ENCODE assay signal across 14 cellular contexts in genomic region chr5:147930759-147931158, GRCh38. TPM values are rescaled to one million over a fixed set of nuclear protein-coding genes. Genes with fewer than 3 reads are reported as not detected.
DNase-seq lines count a peak whose midpoint lies in the region; ATAC-seq and TF ChIP-seq lines count a peak whose summit lies in the region.
"Had no signal": no experiment of that assay in that cellular context is flagged by ENCODE, and none has a peak within 500 bp of the region (broad histone marks: within the 10 kb centered on the region; RNA-seq: fewer than 3 reads in every experiment).

No MANE protein-coding gene starts in this region.

- H3K79me2 ChIP-seq in SK-N-SH (ENCODE audit: insufficient read depth): no peaks in the 10 kb centered on the region

- CTCF ChIA-PET in SK-N-SH (lab: Yijun Ruan, JAX): interaction anchor here (1.9 kb wide), 1 partner anchor 73 kb away, joined by 12 read pairs; no protein-coding TSS in a partner anchor
- CTCF ChIA-PET in naive thymus-derived CD4-positive, alpha-beta T cell (lab: Charles Lee): no interaction called here

- 28% methylated on average over 2 of the region's 2 CpGs for WGBS in SK-N-SH (ENCODE audit: low lambda C conversion rate)

- H3K27me3 Mint-ChIP-seq in naive thymus-derived CD4-positive, alpha-beta T cell: peaks cover 0 to 10% (median 0%) of the 10 kb centered on the region in 5 donors

- no peak overlapping the region for H3K4me3 Mint-ChIP-seq in naive thymus-derived CD4-positive, alpha-beta T cell
- H3K4me3 Mint-ChIP-seq: mesothelial cell of epicardium had no signal

- peaks cover 0 to 8% (median 0%) of the 10 kb centered on the region in 11 donors for H3K9me3 Mint-ChIP-seq in naive thymus-derived CD4-positive, alpha-beta T cell
- H3K9me3 Mint-ChIP-seq: mesothelial cell of epicardium had no signal

- no peaks in the 10 kb centered on the region for H3K9me2 ChIP-seq in SK-N-SH

- H3K4me1 ChIP-seq in SK-N-SH (ENCODE audit: control insufficient read depth in 1 of 2, insufficient read depth in 2 of 2, low read depth in 1 of 2, low read length in 1 of 2) (peaks cover 0 to 5% of the 10 kb centered on the region in 2 experiments; a peak in 1 of 4 replicates), HAP-1 (no peaks in the 10 kb centered on the region)
- no peaks in the 10 kb centered on the region for H3K4me1 ChIP-seq in naive thymus-derived CD4-positive, alpha-beta T cell (ENCODE audit: control insufficient read depth in 2 of 2, insufficient read depth in 2 of 2, low read length in 2 of 2)

- H3K27me3 ChIP-seq in SK-N-SH (ENCODE audit: insufficient read depth) (no peaks in the 10 kb centered on the region), HAP-1 (ENCODE audit: low read depth) (0 out of 2 replicates have a peak, but pooled peaks cover 3% of the 10 kb centered on the region)
- no peaks in the 10 kb centered on the region for H3K27me3 ChIP-seq in naive thymus-derived CD4-positive, alpha-beta T cell (ENCODE audit: control insufficient read depth in 2 of 2, insufficient read depth in 2 of 2, low read length in 2 of 2)

- no peak for TF ChIP-seq RAD21 in SK-N-SH (IDR thresholded peaks at IDR 0.05; ENCODE audit: low read length)

- H3F3A ChIP-seq in SK-N-SH (replicated peaks; ENCODE audit: insufficient read depth): no peaks in the 10 kb centered on the region

- no peak for DNase-seq in SK-N-SH
- no peak for DNase-seq in naive thymus-derived CD4-positive, alpha-beta T cell
- DNase-seq in HAP-1 (ENCODE audit: low spot score in 2 of 2): no peak
- DNase-seq in stimulated activated CD4-positive, alpha-beta T cell treated with anti-CD3 and anti-CD28 coated beads, Interleukin-2, amount 100 ng/mL, for 48 hours: no peak
- DNase-seq in amniotic stem cell (lab: John Stamatoyannopoulos, UW): no peak
- DNase-seq: activated T-cell treated with anti-CD3 and anti-CD28 coated beads, Interleukin-2, amount 50 U/mL, for 48 hours; IMR-90; NCI-H2107 had no signal

- intact Hi-C loops in naive thymus-derived CD4-positive, alpha-beta T cell (cut with micrococcal nuclease): no loop called here

- TF ChIP-seq EP300 in SK-N-SH (IDR thresholded peaks at IDR 0.05; ENCODE audit: borderline replicate concordance in 1 of 2, low read depth in 1 of 2, low read length in 1 of 2): no peak

- no peaks in the 10 kb centered on the region for H3K36me3 Mint-ChIP-seq in naive thymus-derived CD4-positive, alpha-beta T cell
- H3K36me3 Mint-ChIP-seq: mesothelial cell of epicardium had no signal

- no peak overlapping the region for H3K27ac ChIP-seq in SK-N-SH (ENCODE audit: low read depth in 2 of 2, low read length in 1 of 2)
- H3K27ac ChIP-seq in naive thymus-derived CD4-positive, alpha-beta T cell (ENCODE audit: low read depth, low read length): no peak overlapping the region
- H3K27ac ChIP-seq: 22Rv1, RWPE1 had no signal

- no peak for ATAC-seq in SK-N-SH treated with all-trans-retinoic acid at 6 μM for 48 hours
- peak; percentile 58 for ATAC-seq in HG02678 (IDR thresholded peaks at IDR 0.05; ENCODE audit: unreplicated experiment)
- peak; percentile 66 for ATAC-seq in HG03571 (IDR thresholded peaks at IDR 0.05; ENCODE audit: unreplicated experiment)
- ATAC-seq in naive thymus-derived CD4-positive, alpha-beta T cell: peak; percentile 55

- peaks cover 0 to 3% (median 0%) of the 10 kb centered on the region in 7 donors for H3K4me1 Mint-ChIP-seq in naive thymus-derived CD4-positive, alpha-beta T cell

- no peak overlapping the region for H3K9ac ChIP-seq in SK-N-SH

- H2AFZ ChIP-seq in SK-N-SH (ENCODE audit: low read depth): peak overlapping the region; percentile 14; the same call in 1 of the 2 replicates

- no peak overlapping the region for H3K27ac Mint-ChIP-seq in naive thymus-derived CD4-positive, alpha-beta T cell
- H3K27ac Mint-ChIP-seq: mesothelial cell of epicardium had no signal

- no peaks in the 10 kb centered on the region for H3K9me3 ChIP-seq in SK-N-SH
- no peaks in the 10 kb centered on the region for H3K9me3 ChIP-seq in naive thymus-derived CD4-positive, alpha-beta T cell (ENCODE audit: control insufficient read depth in 2 of 3, low read length in 3 of 3)
- no peaks in the 10 kb centered on the region for H3K9me3 ChIP-seq in HAP-1

- no peak for TF ChIP-seq CTCF in SK-N-SH (IDR thresholded peaks at IDR 0.05)

- POLR2A ChIA-PET in SK-N-SH (lab: Yijun Ruan, JAX): no interaction called here
- POLR2A ChIA-PET in naive thymus-derived CD4-positive, alpha-beta T cell (lab: Charles Lee): no interaction called here

- no peaks in the 10 kb centered on the region for H4K20me1 ChIP-seq in SK-N-SH (ENCODE audit: insufficient read depth)

- no peak overlapping the region for H3K4me3 ChIP-seq in SK-N-SH (ENCODE audit: low read depth in 2 of 2, low read length in 1 of 2)
- H3K4me3 ChIP-seq in naive thymus-derived CD4-positive, alpha-beta T cell (ENCODE audit: low read length): no peak overlapping the region
- no peak overlapping the region for H3K4me3 ChIP-seq in HAP-1

- in situ Hi-C loops in HAP-1 (cut with MboI; ENCODE audit: low sequenced_read_pairs): loop anchor here (10.0 kb wide), 1 partner anchor 76 kb away; no protein-coding TSS in a partner anchor

- H3K36me3 ChIP-seq in SK-N-SH (replicated peaks in 1 of 2; ENCODE audit: control insufficient read depth in 1 of 2, insufficient read depth in 2 of 2, low read length in 1 of 2): no peaks in the 10 kb centered on the region
- H3K36me3 ChIP-seq in naive thymus-derived CD4-positive, alpha-beta T cell (ENCODE audit: control insufficient read depth in 2 of 3, insufficient read depth in 3 of 3, low read length in 3 of 3): no peaks in the 10 kb centered on the region
- H3K36me3 ChIP-seq in HAP-1 (replicated peaks): no peaks in the 10 kb centered on the region

- no peak overlapping the region for H3K4me2 ChIP-seq in SK-N-SH

TF ChIP-seq in SK-N-SH, 30 proteins besides CTCF, POLR2A, EP300 and RAD21 (continues in another document):
- no peak for TF ChIP-seq RXRA (IDR thresholded peaks at IDR 0.05; ENCODE audit: borderline replicate concordance, low read depth)
- no peak for TF ChIP-seq TAF1 (IDR thresholded peaks at IDR 0.05; ENCODE audit: borderline replicate concordance, low read depth, low read length)
- TF ChIP-seq USF2 (IDR thresholded peaks at IDR 0.05; ENCODE audit: borderline replicate concordance, low read depth, low read length): no peak
- no peak for TF ChIP-seq TEAD4 (IDR thresholded peaks at IDR 0.05; ENCODE audit: borderline replicate concordance, insufficient read depth)
- TF ChIP-seq FOSL2 (IDR thresholded peaks at IDR 0.05; ENCODE audit: borderline replicate concordance, low read depth): no peak
- no peak for TF ChIP-seq TCF12 (IDR thresholded peaks at IDR 0.05)
- no peak for TF ChIP-seq FOXM1 (IDR thresholded peaks at IDR 0.05; ENCODE audit: low read depth)
- no peak for TF ChIP-seq MXI1 (IDR thresholded peaks at IDR 0.05; ENCODE audit: low read depth, low read length)
- TF ChIP-seq YY1 (IDR thresholded peaks at IDR 0.05; ENCODE audit: low read depth): no peak
- no peak for TF ChIP-seq CHD2 (IDR thresholded peaks at IDR 0.05; ENCODE audit: low read length, partially characterized antibody)
- no peak for TF ChIP-seq NRF1 (IDR thresholded peaks at IDR 0.05; ENCODE audit: low read depth, low read length)

TF ChIP-seq in SK-N-SH treated with all-trans-retinoic acid at 6 μM for 48 hours, 23 proteins besides CTCF, POLR2A, EP300 and RAD21 (continues in another document):
- TF ChIP-seq ZFP3 (CRISPR knock-in tag; IDR thresholded peaks at IDR 0.05) (no peak), ZC3H10 (CRISPR knock-in tag; IDR thresholded peaks at IDR 0.05) (no peak), BACH2 (CRISPR knock-in tag; IDR thresholded peaks at IDR 0.05; ENCODE audit: borderline replicate concordance) (no peak), ZNF8 (CRISPR knock-in tag; IDR thresholded peaks at IDR 0.05) (no peak), OSR1 (CRISPR knock-in tag; IDR thresholded peaks at IDR 0.05) (no peak), CSDC2 (CRISPR knock-in tag; IDR thresholded peaks at IDR 0.05) (no peak), PPARA (CRISPR knock-in tag; IDR thresholded peaks at IDR 0.05; ENCODE audit: borderline replicate concordance) (no peak), GLIS3 (CRISPR knock-in tag; IDR thresholded peaks at IDR 0.05) (no peak), TSHZ2 (CRISPR knock-in tag; IDR thresholded peaks at IDR 0.05) (no peak), SNAI2 (CRISPR knock-in tag; IDR thresholded peaks at IDR 0.05) (no peak), ARNTL (CRISPR knock-in tag; IDR thresholded peaks at IDR 0.05; ENCODE audit: borderline replicate concordance, low read depth) (no peak)

RNA-seq across cellular contexts. Expression of gene C5orf46, which starts 24.4 kb away (rescaled TPM):
- polyA plus RNA-seq in SK-N-SH (2012; rRNA removed): 4.1 and 7.1 TPM in 2 replicates
- 3.3 and 3.5 TPM in 2 replicates for polyA plus RNA-seq in SK-N-SH (2012; cell fraction: cytosol; rRNA removed)
- polyA plus RNA-seq in SK-N-SH (2012; cell fraction: nucleus; rRNA removed): 4.1 and 8.0 TPM in 2 replicates
- not detected for total RNA-seq in naive thymus-derived CD4-positive, alpha-beta T cell
- not detected for polyA plus RNA-seq in naive thymus-derived CD4-positive, alpha-beta T cell
- total RNA-seq: IMR-90 had no signal

RNA-seq across cellular contexts. Expression of gene SCGB3A2, which starts 52.2 kb away (rescaled TPM):
- not detected in 2 replicates for polyA plus RNA-seq in SK-N-SH (2012; rRNA removed)
- polyA plus RNA-seq in SK-N-SH (2012; cell fraction: cytosol; rRNA removed): not detected in 2 replicates
- not detected in 2 replicates for polyA plus RNA-seq in SK-N-SH (2012; cell fraction: nucleus; rRNA removed)
- total RNA-seq in naive thymus-derived CD4-positive, alpha-beta T cell: not detected
- polyA plus RNA-seq in naive thymus-derived CD4-positive, alpha-beta T cell: not detected
- total RNA-seq: IMR-90, mesothelial cell of epicardium had no signal
- polyA plus RNA-seq: IMR-90 had no signal
